27 cellular contexts compared by ENCODE assay signal in the genomic region with DNA sequence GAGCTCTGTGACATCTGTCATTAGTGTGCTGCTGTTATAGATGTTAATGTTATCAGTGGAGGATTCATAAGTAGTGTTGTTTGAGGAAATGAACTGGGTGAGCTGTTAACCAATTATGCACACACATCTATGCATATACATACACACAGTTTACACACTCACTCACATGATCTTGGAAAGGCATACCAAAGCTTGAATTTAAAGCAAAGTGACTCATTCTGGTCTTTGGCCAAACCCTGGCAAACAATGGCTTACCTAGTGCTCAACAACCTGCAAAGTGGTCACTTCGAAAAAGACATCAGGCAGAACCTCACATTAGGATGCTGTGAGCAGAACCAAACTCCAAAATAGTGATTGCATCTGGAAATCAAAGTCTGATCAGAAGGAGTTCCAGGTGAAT.
"Had no signal": no experiment of that assay in that cellular context is flagged by ENCODE, and none has a peak within 500 bp of the region (broad histone marks: within the 10 kb centered on the region; RNA-seq: fewer than 3 reads in every experiment).

No MANE protein-coding gene starts in this region.

- ATAC-seq: activated CD4-positive, CD25-positive, alpha-beta regulatory T cell treated with anti-CD3 and anti-CD28 coated beads, Interleukin-2, amount 50 U/mL, for 24 hours; activated CD8-positive, alpha-beta memory T cell treated with anti-CD3 and anti-CD28 coated beads, Interleukin-2, amount 10 ng/mL, durations not matched to agents 7 days and 5 days; activated CD8-positive, alpha-beta T cell treated with anti-CD3 and anti-CD28 coated beads for 36 hours; esophagus mucosa; gastrocnemius medialis; heart left ventricle; left cardiac atrium; natural killer cell treated with Interleukin-12 subunit alpha and Interleukin-12 subunit beta and Interleukin-15 and Interleukin-18, amount 100 ng/mL, for 72 hours had no signal

- H3K4me3 Mint-ChIP-seq: activated CD4-positive, alpha-beta T cell treated with anti-CD3 and anti-CD28 coated beads, Interleukin-2, amount 10 ng/mL, durations not matched to agents 7 days and 5 days; activated CD8-positive, alpha-beta memory T cell treated with anti-CD3 and anti-CD28 coated beads, Interleukin-2, amount 10 ng/mL, durations not matched to agents 7 days and 5 days; activated CD8-positive, alpha-beta T cell treated with anti-CD3 and anti-CD28 coated beads for 36 hours; activated naive CD4-positive, alpha-beta T cell treated with anti-CD3 and anti-CD28 coated beads, Interleukin-2, amount 10 ng/mL, durations not matched to agents 7 days and 5 days; brain; natural killer cell treated with Interleukin-12 subunit alpha and Interleukin-12 subunit beta and Interleukin-15 and Interleukin-18, amount 100 ng/mL, for 72 hours; T-helper 2 cell treated with Interferon-gamma antibody and Interleukin-4, amounts not matched to agents 5 μg/mL and 100 μg/mL, for 36 hours; type B pancreatic cell had no signal

- H3K4me1 Mint-ChIP-seq: activated CD4-positive, alpha-beta T cell treated with anti-CD3 and anti-CD28 coated beads, Interleukin-2, amount 10 ng/mL, durations not matched to agents 7 days and 5 days; activated CD8-positive, alpha-beta memory T cell treated with anti-CD3 and anti-CD28 coated beads, Interleukin-2, amount 10 ng/mL, durations not matched to agents 7 days and 5 days; activated naive CD4-positive, alpha-beta T cell treated with anti-CD3 and anti-CD28 coated beads, Interleukin-2, amount 10 ng/mL, durations not matched to agents 7 days and 5 days; brain had no signal

- H3K27ac Mint-ChIP-seq: activated CD4-positive, alpha-beta T cell treated with anti-CD3 and anti-CD28 coated beads, Interleukin-2, amount 10 ng/mL, durations not matched to agents 7 days and 5 days; activated CD8-positive, alpha-beta memory T cell treated with anti-CD3 and anti-CD28 coated beads, Interleukin-2, amount 10 ng/mL, durations not matched to agents 7 days and 5 days; activated CD8-positive, alpha-beta T cell treated with anti-CD3 and anti-CD28 coated beads for 36 hours; activated naive CD4-positive, alpha-beta T cell treated with anti-CD3 and anti-CD28 coated beads, Interleukin-2, amount 10 ng/mL, durations not matched to agents 7 days and 5 days; brain; natural killer cell treated with Interleukin-12 subunit alpha and Interleukin-12 subunit beta and Interleukin-15 and Interleukin-18, amount 100 ng/mL, for 72 hours; T-helper 2 cell treated with Interferon-gamma antibody and Interleukin-4, amounts not matched to agents 5 μg/mL and 100 μg/mL, for 36 hours; type B pancreatic cell had no signal

- H3K9me3 Mint-ChIP-seq: brain, type B pancreatic cell had no signal

- DNase-seq: activated CD4-positive, alpha-beta T cell treated with anti-CD3 and anti-CD28 coated beads, Interleukin-2, amount 10 ng/mL, durations not matched to agents 7 days and 5 days; activated CD8-positive, alpha-beta memory T cell treated with anti-CD3 and anti-CD28 coated beads, Interleukin-2, amount 10 ng/mL, durations not matched to agents 7 days and 5 days; activated CD8-positive, alpha-beta T cell treated with anti-CD3 and anti-CD28 coated beads for 36 hours; activated effector memory CD4-positive, alpha-beta T cell treated with anti-CD3 and anti-CD28 coated beads, Interleukin-2, amount 50 U/mL, for 16 hours; activated naive CD4-positive, alpha-beta T cell treated with anti-CD3 and anti-CD28 coated beads, Interleukin-2, amount 10 ng/mL, durations not matched to agents 7 days and 5 days; activated T-cell treated with anti-CD3 and anti-CD28 coated beads for 4 hours; central memory CD4-positive, alpha-beta T cell; dermis blood vessel endothelial cell; effector memory CD4-positive, alpha-beta T cell; gastrocnemius medialis; heart left ventricle; islet precursor cell; left cardiac atrium; midbrain; ovary; spleen; stimulated activated CD4-positive, alpha-beta T cell treated with anti-CD3 and anti-CD28 coated beads, Interleukin-4, amount 100 ng/mL, for 1 hour; stimulated activated naive CD4-positive, alpha-beta T cell had no signal

- H3K27me3 Mint-ChIP-seq: activated CD4-positive, alpha-beta T cell treated with anti-CD3 and anti-CD28 coated beads, Interleukin-2, amount 10 ng/mL, durations not matched to agents 7 days and 5 days; activated CD8-positive, alpha-beta memory T cell treated with anti-CD3 and anti-CD28 coated beads, Interleukin-2, amount 10 ng/mL, durations not matched to agents 7 days and 5 days; activated CD8-positive, alpha-beta T cell treated with anti-CD3 and anti-CD28 coated beads for 36 hours; activated naive CD4-positive, alpha-beta T cell treated with anti-CD3 and anti-CD28 coated beads, Interleukin-2, amount 10 ng/mL, durations not matched to agents 7 days and 5 days; brain; natural killer cell treated with Interleukin-12 subunit alpha and Interleukin-12 subunit beta and Interleukin-15 and Interleukin-18, amount 100 ng/mL, for 72 hours; type B pancreatic cell had no signal

- H3K4me3 ChIP-seq: gastrocnemius medialis, heart left ventricle, ovary, prostate gland, right atrium auricular region, spleen, thoracic aorta had no signal

- H3K36me3 Mint-ChIP-seq: activated CD8-positive, alpha-beta memory T cell treated with anti-CD3 and anti-CD28 coated beads, Interleukin-2, amount 10 ng/mL, durations not matched to agents 7 days and 5 days; activated naive CD4-positive, alpha-beta T cell treated with anti-CD3 and anti-CD28 coated beads, Interleukin-2, amount 10 ng/mL, durations not matched to agents 7 days and 5 days; brain; type B pancreatic cell had no signal
